Comparison of ENCODE assay signal across 1 cellular context in genomic region chr1:148716966-148717520, GRCh38. TPM values are rescaled to one million over a fixed set of nuclear protein-coding genes. Genes with fewer than 3 reads are reported as not detected.
"Had no signal": no experiment of that assay in that cellular context is flagged by ENCODE, and none has a peak within 500 bp of the region (broad histone marks: within the 10 kb centered on the region; RNA-seq: fewer than 3 reads in every experiment).

No MANE protein-coding gene starts in this region.

RNA-seq across cellular contexts. Expression of gene NUDT4B, which starts 31.5 kb away (rescaled TPM):
- total RNA-seq: esophagus mucosa had no signal
